ENCODE assay signal across 34 cellular contexts in genomic region chr4:29037501-29037900, GRCh38.
"Had no signal": no experiment of that assay in that cellular context is flagged by ENCODE, and none has a peak within 500 bp of the region (broad histone marks: within the 10 kb centered on the region; RNA-seq: fewer than 3 reads in every experiment).

No MANE protein-coding gene starts in this region.

- H3K36me3 Mint-ChIP-seq: activated CD4-positive, alpha-beta memory T cell treated with anti-CD3 and anti-CD28 coated beads for 36 hours; activated CD8-positive, alpha-beta memory T cell treated with anti-CD3 and anti-CD28 coated beads, Interleukin-2, amount 10 ng/mL, durations not matched to agents 7 days and 5 days; activated naive CD8-positive, alpha-beta T cell treated with anti-CD3 and anti-CD28 coated beads, Interleukin-2, amount 10 ng/mL, durations not matched to agents 7 days and 5 days had no signal

- H3K27ac ChIP-seq: ascending aorta, brain microvascular endothelial cell, epithelial cell of prostate, gastrocnemius medialis, heart right ventricle, WERI-Rb-1 had no signal

- H3K4me3 Mint-ChIP-seq: activated B cell treated with CpG ODN at 0.5 μM for 24 hours; activated CD4-positive, alpha-beta memory T cell treated with anti-CD3 and anti-CD28 coated beads for 36 hours; activated CD8-positive, alpha-beta memory T cell treated with anti-CD3 and anti-CD28 coated beads, Interleukin-2, amount 10 ng/mL, durations not matched to agents 7 days and 5 days; activated CD8-positive, alpha-beta T cell treated with anti-CD3 and anti-CD28 coated beads, Interleukin-2, amount 10 ng/mL, durations not matched to agents 7 days and 5 days; activated naive CD4-positive, alpha-beta T cell treated with anti-CD3 and anti-CD28 coated beads for 36 hours; activated naive CD8-positive, alpha-beta T cell treated with anti-CD3 and anti-CD28 coated beads, Interleukin-2, amount 10 ng/mL, durations not matched to agents 7 days and 5 days; activated T-helper 1 cell treated with anti-CD3 and anti-CD28 coated beads, Interleukin-12 subunit alpha, Interleukin-12 subunit beta, Interleukin-2, Interleukin-4 antibody, amounts not matched to agents 30 ng/mL and 10 ng/mL and 1 ng/mL, durations not matched to agents 14 hours and 24 hours and 36 hours; effector memory CD8-positive, alpha-beta T cell; T-helper 17 cell; T-helper 2 cell treated with Interferon-gamma antibody and Interleukin-4, amounts not matched to agents 5 μg/mL and 100 μg/mL, for 36 hours had no signal

- DNase-seq: activated B cell treated with CpG ODN at 0.5 μM for 24 hours; activated CD4-positive, alpha-beta memory T cell treated with anti-CD3 and anti-CD28 coated beads for 36 hours; activated CD4-positive, alpha-beta T cell treated with anti-CD3 and anti-CD28 coated beads for 48 hours; activated CD4-positive, alpha-beta T cell treated with anti-CD3 and anti-CD28 coated beads, Interleukin-2, amount 50 U/mL, for 1 hour; activated CD8-positive, alpha-beta memory T cell treated with anti-CD3 and anti-CD28 coated beads, Interleukin-2, amount 10 ng/mL, durations not matched to agents 7 days and 5 days; activated CD8-positive, alpha-beta memory T cell treated with anti-CD3 and anti-CD28 coated beads, Interleukin-2, amount 50 U/mL, for 4 hours; activated CD8-positive, alpha-beta T cell treated with anti-CD3 and anti-CD28 coated beads, Interleukin-2, amount 10 ng/mL, durations not matched to agents 7 days and 5 days; activated effector memory CD4-positive, alpha-beta T cell treated with anti-CD3 and anti-CD28 coated beads, Interleukin-2, amount 50 U/mL, for 16 hours; activated naive CD4-positive, alpha-beta T cell treated with anti-CD3 and anti-CD28 coated beads for 36 hours; activated naive CD8-positive, alpha-beta T cell treated with anti-CD3 and anti-CD28 coated beads, Interleukin-2, amount 10 ng/mL, durations not matched to agents 7 days and 5 days; activated T-cell treated with anti-CD3 and anti-CD28 coated beads, Interleukin-2, amount 50 U/mL, for 1 hour; activated T-cell treated with anti-CD3 and anti-CD28 coated beads, Interleukin-2, amount 50 U/mL, for 48 hours; brain microvascular endothelial cell; cortex of kidney; dermis blood vessel endothelial cell; effector CD4-positive, alpha-beta T cell; effector memory CD8-positive, alpha-beta T cell; foreskin fibroblast; gastrocnemius medialis; heart right ventricle; T-helper 1 cell; T-helper 17 cell; T1000; WERI-Rb-1 had no signal

- H3K36me3 ChIP-seq: ascending aorta, brain microvascular endothelial cell, gastrocnemius medialis, heart right ventricle, WERI-Rb-1 had no signal

- H3K27me3 Mint-ChIP-seq: activated B cell treated with CpG ODN at 0.5 μM for 24 hours; activated CD4-positive, alpha-beta memory T cell treated with anti-CD3 and anti-CD28 coated beads for 36 hours; activated CD8-positive, alpha-beta memory T cell treated with anti-CD3 and anti-CD28 coated beads, Interleukin-2, amount 10 ng/mL, durations not matched to agents 7 days and 5 days; activated naive CD8-positive, alpha-beta T cell treated with anti-CD3 and anti-CD28 coated beads, Interleukin-2, amount 10 ng/mL, durations not matched to agents 7 days and 5 days; effector memory CD8-positive, alpha-beta T cell; T-helper 17 cell had no signal

- H3K27ac Mint-ChIP-seq: activated B cell treated with CpG ODN at 0.5 μM for 24 hours; activated CD4-positive, alpha-beta memory T cell treated with anti-CD3 and anti-CD28 coated beads for 36 hours; activated CD8-positive, alpha-beta memory T cell treated with anti-CD3 and anti-CD28 coated beads, Interleukin-2, amount 10 ng/mL, durations not matched to agents 7 days and 5 days; activated CD8-positive, alpha-beta T cell treated with anti-CD3 and anti-CD28 coated beads, Interleukin-2, amount 10 ng/mL, durations not matched to agents 7 days and 5 days; activated naive CD4-positive, alpha-beta T cell treated with anti-CD3 and anti-CD28 coated beads for 36 hours; activated naive CD4-positive, alpha-beta T cell treated with anti-CD3 and anti-CD28 coated beads, Interleukin-2, amount 50 U/mL, for 72 hours; activated naive CD8-positive, alpha-beta T cell treated with anti-CD3 and anti-CD28 coated beads, Interleukin-2, amount 10 ng/mL, durations not matched to agents 7 days and 5 days; activated T-helper 1 cell treated with anti-CD3 and anti-CD28 coated beads, Interleukin-12 subunit alpha, Interleukin-12 subunit beta, Interleukin-2, Interleukin-4 antibody, amounts not matched to agents 30 ng/mL and 10 ng/mL and 1 ng/mL, durations not matched to agents 14 hours and 24 hours and 36 hours; activated T-helper 2 cell treated with anti-CD3 and anti-CD28 coated beads, Interferon-gamma antibody, Interleukin-2, Interleukin-4, amounts not matched to agents 10 μg/mL and 5 μg/mL and 100 μg/mL, durations not matched to agents 14 hours and 24 hours and 36 hours; effector memory CD8-positive, alpha-beta T cell; T-helper 17 cell; T-helper 2 cell treated with Interferon-gamma antibody and Interleukin-4, amounts not matched to agents 5 μg/mL and 100 μg/mL, for 36 hours had no signal

- H3K4me1 ChIP-seq: ascending aorta, gastrocnemius medialis, heart right ventricle had no signal

- H3K9me3 ChIP-seq: ascending aorta, gastrocnemius medialis had no signal

- FAIRE-seq: bronchial epithelial cell, colon, endothelial cell of umbilical vein had no signal

- H3K4me1 Mint-ChIP-seq: activated B cell treated with CpG ODN at 0.5 μM for 24 hours; activated CD8-positive, alpha-beta memory T cell treated with anti-CD3 and anti-CD28 coated beads, Interleukin-2, amount 10 ng/mL, durations not matched to agents 7 days and 5 days; activated naive CD8-positive, alpha-beta T cell treated with anti-CD3 and anti-CD28 coated beads, Interleukin-2, amount 10 ng/mL, durations not matched to agents 7 days and 5 days; T-helper 17 cell had no signal

- H3K4me3 ChIP-seq: ascending aorta, gastrocnemius medialis, heart right ventricle had no signal

- ATAC-seq: activated CD4-positive, CD25-positive, alpha-beta regulatory T cell treated with anti-CD3 and anti-CD28 coated beads, Interleukin-2, amount 50 U/mL, for 24 hours; activated CD8-positive, alpha-beta memory T cell treated with anti-CD3 and anti-CD28 coated beads, Interleukin-2, amount 10 ng/mL, durations not matched to agents 7 days and 5 days; activated CD8-positive, alpha-beta T cell treated with anti-CD3 and anti-CD28 coated beads, Interleukin-2, amount 10 ng/mL, durations not matched to agents 7 days and 5 days; activated naive CD4-positive, alpha-beta T cell treated with anti-CD3 and anti-CD28 coated beads, Interleukin-2, amount 50 U/mL, for 72 hours; effector memory CD8-positive, alpha-beta T cell; gastrocnemius medialis; heart right ventricle; T-helper 17 cell had no signal

- H3K27me3 ChIP-seq: ascending aorta, brain microvascular endothelial cell, gastrocnemius medialis, heart right ventricle had no signal
